9 cellular contexts compared by ENCODE assay signal in the genomic region with DNA sequence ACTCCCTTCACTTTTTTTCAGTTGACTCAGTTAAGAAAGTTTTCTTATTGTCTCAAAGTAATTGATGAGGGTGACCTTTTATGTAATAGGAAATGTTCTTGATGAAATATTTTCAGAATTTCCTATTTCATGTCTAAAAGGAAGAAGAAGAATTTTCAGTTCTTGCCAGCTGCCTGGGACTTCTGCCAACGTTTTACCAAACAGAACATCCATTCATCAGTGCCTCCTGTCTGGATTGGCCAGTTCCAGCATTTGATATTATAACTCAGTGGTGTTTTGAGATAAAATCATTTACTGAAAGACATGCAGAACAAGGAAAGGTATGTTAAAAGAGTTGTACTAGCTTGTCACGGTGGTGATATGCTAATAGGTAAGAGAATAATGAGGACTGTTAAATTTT.
DNase-seq lines count a peak whose midpoint lies in the region; ATAC-seq and TF ChIP-seq lines count a peak whose summit lies in the region.
"Had no signal": no experiment of that assay in that cellular context is flagged by ENCODE, and none has a peak within 500 bp of the region (broad histone marks: within the 10 kb centered on the region; RNA-seq: fewer than 3 reads in every experiment).

No MANE protein-coding gene starts in this region.

- H3K4me3 Mint-ChIP-seq in WTC11 = no peak overlapping the region

- DNase-seq in NCI-H2029 treated with DMSO at 0.1 percent for 48 hours (lab: John Stamatoyannopoulos, UW) (peak; percentile 19), NCI-H2029 (lab: John Stamatoyannopoulos, UW) (no peak), amniotic epithelial cell (ENCODE audit: low read depth) (peak; percentile 85), left cardiac atrium (peak; percentile 65), stomach (peak; percentile 50), HK-2 (ENCODE audit: unreplicated experiment) (no peak), WTC11 (ENCODE audit: low spot score) (no peak)
- no peak for DNase-seq in activated CD4-positive, alpha-beta T cell treated with anti-CD3 and anti-CD28 coated beads for 48 hours

- H3K4me1 ChIP-seq in stomach = peaks cover 0 to 22% (median 8%) of the 10 kb centered on the region in 4 donors
- H3K4me1 ChIP-seq: A549 had no signal

- peaks cover 0 to 12% (median 0%) of the 10 kb centered on the region in 4 donors for H3K9me3 ChIP-seq in stomach
- H3K9me3 ChIP-seq: A549 had no signal

- no peaks in the 10 kb centered on the region for H3K27me3 Mint-ChIP-seq in WTC11 (ENCODE audit: low read depth)

- peak overlapping the region in 1 of 5 donors; percentile 14 for H3K27ac ChIP-seq in stomach
- H3K27ac ChIP-seq: A549 had no signal

- 6 to 17% (median 11%) methylated on average over 2 of the region's 2 CpGs for WGBS in stomach, 5 donors

- no peak overlapping the region for H3K4me3 ChIP-seq in stomach
- H3K4me3 ChIP-seq: A549 had no signal

- POLR2A ChIA-PET in WTC11 (lab: Charles Lee) = no interaction called here

- H3K36me3 Mint-ChIP-seq in WTC11 = peaks cover 34% of the 10 kb centered on the region

- CTCF ChIA-PET in WTC11 (lab: Charles Lee) = no interaction called here

- peaks cover 19% of the 10 kb centered on the region for H3K9me3 Mint-ChIP-seq in WTC11

- H3K36me3 ChIP-seq in stomach = peaks cover 0 to 41% (median 35%) of the 10 kb centered on the region in 4 donors

- no peak for TF ChIP-seq EP300 in stomach (IDR thresholded peaks at IDR 0.05)

- no peak for TF ChIP-seq CTCF in stomach (IDR thresholded peaks at IDR 0.05)
- TF ChIP-seq CTCF in WTC11 (IDR thresholded peaks at IDR 0.05) = no peak

- no peaks in the 10 kb centered on the region for H3K27me3 ChIP-seq in stomach

- intact Hi-C loops in left cardiac atrium (cut with DNase I) (no loop called here), stomach (cut with DNase I; ENCODE audit: low total_unique reads) (no loop called here)

- H3K4me1 Mint-ChIP-seq in WTC11 = peaks cover 40% of the 10 kb centered on the region

- no peak overlapping the region for H3K27ac Mint-ChIP-seq in WTC11

- TF ChIP-seq POLR2A in stomach (IDR thresholded peaks at IDR 0.05) = no peak

- ATAC-seq in left cardiac atrium (peak in 1 of 2 donors; percentile 62), WTC11 (no peak)
- ATAC-seq: A549 had no signal

TF ChIP-seq in WTC11, 78 proteins besides CTCF, POLR2A, EP300 and RAD21:
- TF ChIP-seq, protein P1, sequence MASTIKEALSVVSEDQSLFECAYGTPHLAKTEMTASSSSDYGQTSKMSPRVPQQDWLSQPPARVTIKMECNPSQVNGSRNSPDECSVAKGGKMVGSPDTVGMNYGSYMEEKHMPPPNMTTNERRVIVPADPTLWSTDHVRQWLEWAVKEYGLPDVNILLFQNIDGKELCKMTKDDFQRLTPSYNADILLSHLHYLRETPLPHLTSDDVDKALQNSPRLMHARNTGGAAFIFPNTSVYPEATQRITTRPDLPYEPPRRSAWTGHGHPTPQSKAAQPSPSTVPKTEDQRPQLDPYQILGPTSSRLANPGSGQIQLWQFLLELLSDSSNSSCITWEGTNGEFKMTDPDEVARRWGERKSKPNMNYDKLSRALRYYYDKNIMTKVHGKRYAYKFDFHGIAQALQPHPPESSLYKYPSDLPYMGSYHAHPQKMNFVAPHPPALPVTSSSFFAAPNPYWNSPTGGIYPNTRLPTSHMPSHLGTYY (CRISPR knock-in tag; IDR thresholded peaks at IDR 0.05) = no peak
- TF ChIP-seq, protein P2, sequence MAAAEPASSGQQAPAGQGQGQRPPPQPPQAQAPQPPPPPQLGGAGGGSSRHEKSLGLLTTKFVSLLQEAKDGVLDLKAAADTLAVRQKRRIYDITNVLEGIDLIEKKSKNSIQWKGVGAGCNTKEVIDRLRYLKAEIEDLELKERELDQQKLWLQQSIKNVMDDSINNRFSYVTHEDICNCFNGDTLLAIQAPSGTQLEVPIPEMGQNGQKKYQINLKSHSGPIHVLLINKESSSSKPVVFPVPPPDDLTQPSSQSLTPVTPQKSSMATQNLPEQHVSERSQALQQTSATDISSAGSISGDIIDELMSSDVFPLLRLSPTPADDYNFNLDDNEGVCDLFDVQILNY (CRISPR knock-in tag; IDR thresholded peaks at IDR 0.05) = no peak
- TF ChIP-seq ZNF416 (CRISPR knock-in tag; IDR thresholded peaks at IDR 0.05) (no peak), NFYB (CRISPR knock-in tag; conservative IDR thresholded peaks at IDR 0.05; ENCODE audit: low read depth) (no peak), NR3C1 (CRISPR knock-in tag; conservative IDR thresholded peaks at IDR 0.05; ENCODE audit: low read depth) (no peak), FOXP1 (CRISPR knock-in tag; IDR thresholded peaks at IDR 0.05; ENCODE audit: borderline replicate concordance) (no peak), ATF1 (CRISPR knock-in tag; IDR thresholded peaks at IDR 0.05) (no peak), ZNF671 (CRISPR knock-in tag; IDR thresholded peaks at IDR 0.05) (no peak)
- TF ChIP-seq, protein P3, sequence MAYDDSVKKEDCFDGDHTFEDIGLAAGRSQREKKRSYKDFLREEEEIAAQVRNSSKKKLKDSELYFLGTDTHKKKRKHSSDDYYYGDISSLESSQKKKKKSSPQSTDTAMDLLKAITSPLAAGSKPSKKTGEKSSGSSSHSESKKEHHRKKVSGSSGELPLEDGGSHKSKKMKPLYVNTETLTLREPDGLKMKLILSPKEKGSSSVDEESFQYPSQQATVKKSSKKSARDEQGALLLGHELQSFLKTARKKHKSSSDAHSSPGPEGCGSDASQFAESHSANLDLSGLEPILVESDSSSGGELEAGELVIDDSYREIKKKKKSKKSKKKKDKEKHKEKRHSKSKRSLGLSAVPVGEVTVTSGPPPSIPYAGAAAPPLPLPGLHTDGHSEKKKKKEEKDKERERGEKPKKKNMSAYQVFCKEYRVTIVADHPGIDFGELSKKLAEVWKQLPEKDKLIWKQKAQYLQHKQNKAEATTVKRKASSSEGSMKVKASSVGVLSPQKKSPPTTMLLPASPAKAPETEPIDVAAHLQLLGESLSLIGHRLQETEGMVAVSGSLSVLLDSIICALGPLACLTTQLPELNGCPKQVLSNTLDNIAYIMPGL (CRISPR knock-in tag; IDR thresholded peaks at IDR 0.05) = no peak
- TF ChIP-seq, protein P4, sequence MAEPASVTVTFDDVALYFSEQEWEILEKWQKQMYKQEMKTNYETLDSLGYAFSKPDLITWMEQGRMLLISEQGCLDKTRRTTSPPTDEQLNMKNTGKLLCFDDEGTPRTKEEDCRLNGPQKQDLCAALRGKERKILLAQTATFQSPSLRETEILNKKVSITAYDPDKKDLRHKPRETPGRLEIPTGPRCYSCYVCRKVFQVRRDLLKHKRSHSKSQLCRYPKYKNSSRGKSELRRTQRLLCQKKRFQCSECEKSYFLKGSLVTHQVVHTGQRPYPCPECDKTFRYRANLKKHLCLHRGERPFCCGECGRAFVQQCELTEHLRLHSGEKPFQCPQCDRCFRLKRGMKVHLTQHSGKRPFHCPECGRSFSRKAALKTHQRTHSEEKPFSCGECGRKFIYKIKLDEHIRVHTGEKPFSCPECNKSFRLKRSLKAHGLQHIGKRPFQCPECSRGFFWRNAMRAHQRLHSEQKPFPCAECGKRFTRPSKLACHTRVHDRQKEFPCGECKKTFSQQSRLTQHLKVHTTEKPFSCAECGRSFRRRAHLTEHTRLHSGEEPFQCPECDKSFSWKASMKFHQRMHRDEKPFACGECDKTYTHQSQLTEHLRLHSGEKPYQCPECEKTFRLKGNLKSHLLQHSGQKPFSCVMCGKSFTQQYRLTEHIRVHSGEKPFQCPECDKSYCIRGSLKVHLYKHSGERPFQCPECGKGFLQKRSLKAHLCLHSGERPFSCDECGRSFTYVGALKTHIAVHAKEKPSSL (CRISPR knock-in tag; conservative IDR thresholded peaks at IDR 0.05) = no peak
- TF ChIP-seq, protein P5, sequence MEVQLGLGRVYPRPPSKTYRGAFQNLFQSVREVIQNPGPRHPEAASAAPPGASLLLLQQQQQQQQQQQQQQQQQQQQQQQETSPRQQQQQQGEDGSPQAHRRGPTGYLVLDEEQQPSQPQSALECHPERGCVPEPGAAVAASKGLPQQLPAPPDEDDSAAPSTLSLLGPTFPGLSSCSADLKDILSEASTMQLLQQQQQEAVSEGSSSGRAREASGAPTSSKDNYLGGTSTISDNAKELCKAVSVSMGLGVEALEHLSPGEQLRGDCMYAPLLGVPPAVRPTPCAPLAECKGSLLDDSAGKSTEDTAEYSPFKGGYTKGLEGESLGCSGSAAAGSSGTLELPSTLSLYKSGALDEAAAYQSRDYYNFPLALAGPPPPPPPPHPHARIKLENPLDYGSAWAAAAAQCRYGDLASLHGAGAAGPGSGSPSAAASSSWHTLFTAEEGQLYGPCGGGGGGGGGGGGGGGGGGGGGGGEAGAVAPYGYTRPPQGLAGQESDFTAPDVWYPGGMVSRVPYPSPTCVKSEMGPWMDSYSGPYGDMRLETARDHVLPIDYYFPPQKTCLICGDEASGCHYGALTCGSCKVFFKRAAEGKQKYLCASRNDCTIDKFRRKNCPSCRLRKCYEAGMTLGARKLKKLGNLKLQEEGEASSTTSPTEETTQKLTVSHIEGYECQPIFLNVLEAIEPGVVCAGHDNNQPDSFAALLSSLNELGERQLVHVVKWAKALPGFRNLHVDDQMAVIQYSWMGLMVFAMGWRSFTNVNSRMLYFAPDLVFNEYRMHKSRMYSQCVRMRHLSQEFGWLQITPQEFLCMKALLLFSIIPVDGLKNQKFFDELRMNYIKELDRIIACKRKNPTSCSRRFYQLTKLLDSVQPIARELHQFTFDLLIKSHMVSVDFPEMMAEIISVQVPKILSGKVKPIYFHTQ (CRISPR knock-in tag; IDR thresholded peaks at IDR 0.05) = no peak

Comparison
In these comparisons a context has a peak if more than half of its experiments do, and no peak if none do; other contexts are left out.
1. DNase-seq: peak in NCI-H2029 treated with DMSO at 0.1 percent for 48 hours (single experiment), amniotic epithelial cell (single experiment), left cardiac atrium (single experiment) and stomach (single experiment); none in NCI-H2029 (single experiment), HK-2 (single experiment), activated CD4-positive, alpha-beta T cell treated with anti-CD3 and anti-CD28 coated beads for 48 hours (single experiment) and WTC11 (single experiment).